In the genomic region with DNA sequence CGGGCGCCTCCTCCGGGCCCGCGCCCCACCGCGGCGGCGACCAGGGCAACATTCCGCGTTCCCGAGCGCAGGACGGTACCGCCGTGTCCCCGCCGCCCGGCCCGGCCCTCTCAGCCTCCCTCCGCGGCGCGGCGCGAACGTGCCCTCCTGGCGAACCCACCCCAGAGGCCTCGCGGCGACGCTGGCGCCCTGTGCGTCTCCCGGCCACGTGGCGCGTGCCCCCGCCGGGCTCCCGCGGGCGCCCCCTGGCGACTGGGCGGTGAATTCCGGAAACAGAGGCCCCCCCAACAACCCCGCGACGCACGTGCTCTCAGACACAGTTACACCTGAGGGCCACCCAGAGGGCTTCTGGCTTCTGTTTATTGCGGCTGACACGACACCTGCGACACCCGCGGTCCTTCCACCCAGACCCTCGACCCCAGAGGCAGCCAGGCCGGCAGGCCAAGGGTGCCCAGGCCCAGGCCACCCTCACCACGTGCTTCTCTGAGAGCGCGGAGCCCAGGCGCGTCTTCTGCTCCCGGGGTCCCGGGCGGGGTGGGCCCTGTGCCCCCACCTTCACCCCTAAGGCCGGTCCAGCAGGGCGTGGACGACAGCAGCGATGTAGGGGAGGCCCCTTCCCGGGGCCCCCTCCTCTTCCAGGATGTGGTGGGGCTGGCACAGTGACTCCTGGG, we compare ENCODE assay signal across 15 cellular contexts. TPM values are rescaled to one million over a fixed set of nuclear protein-coding genes. Genes with fewer than 3 reads are reported as not detected.
DNase-seq lines count a peak whose midpoint lies in the region; ATAC-seq, FAIRE-seq and TF ChIP-seq lines count a peak whose summit lies in the region.
"Had no signal": no experiment of that assay in that cellular context is flagged by ENCODE, and none has a peak within 500 bp of the region (broad histone marks: within the 10 kb centered on the region; RNA-seq: fewer than 3 reads in every experiment).

TSS of gene SAP25 (minus strand) at position 210 of the 671 bp plus-strand sequence. CDS start at position 52, 158 bp downstream.

- TF ChIP-seq EP300 in K562 (IDR thresholded peaks at IDR 0.05; ENCODE audit: low read length), result no peak

- peaks cover 7% of the 10 kb centered on the region for H3K9me1 ChIP-seq in K562 (ENCODE audit: control insufficient read depth, insufficient read depth, low read length)

- TF ChIP-seq RAD21 in K562 (CRISPR knock-in tag; conservative IDR thresholded peaks at IDR 0.05 in 1 of 2, IDR thresholded peaks at IDR 0.05 in 1 of 2), result no peak

- no peaks in the 10 kb centered on the region for H3K27me3 ChIP-seq in CD4-positive, alpha-beta T cell (ENCODE audit: control insufficient read depth, insufficient read depth, low read length)
- H3K27me3 ChIP-seq in H7 (ENCODE audit: control insufficient read depth, insufficient read depth, low read length) (peaks cover 5% of the 10 kb centered on the region), K562 (ENCODE audit: control insufficient read depth in 2 of 2, insufficient read depth in 2 of 2, low read length in 2 of 2) (no peaks in the 10 kb centered on the region)
- H3K27me3 ChIP-seq: SJCRH30 had no signal

- peaks cover 42% of the 10 kb centered on the region for H3K36me3 Mint-ChIP-seq in CD4-positive, alpha-beta T cell (ENCODE audit: low read depth)
- no peaks in the 10 kb centered on the region for H3K36me3 Mint-ChIP-seq in natural killer cell

- no peak for TF ChIP-seq POLR2A in K562 (conservative IDR thresholded peaks at IDR 0.05)

- no peak within 1 kb of the TSS for H3K4me3 Mint-ChIP-seq in CD4-positive, alpha-beta T cell
- H3K4me3 Mint-ChIP-seq in natural killer cell, result no peak within 1 kb of the TSS

- H3K27me3 Mint-ChIP-seq in CD4-positive, alpha-beta T cell, result no peaks in the 10 kb centered on the region
- no peaks in the 10 kb centered on the region for H3K27me3 Mint-ChIP-seq in natural killer cell (ENCODE audit: low read depth in 2 of 2)

- no peak for FAIRE-seq in K562 (lab: Jason Lieb, UNC)
- FAIRE-seq: D721Med had no signal

- H2AFZ ChIP-seq in K562 (ENCODE audit: low read depth, low read length), result no peak within 1 kb of the TSS
- no peak within 1 kb of the TSS for H2AFZ ChIP-seq in OCI-LY7 (ENCODE audit: low read length)

- H3K79me2 ChIP-seq in K562 (ENCODE audit: control insufficient read depth, insufficient read depth, low read length) (no peaks in the 10 kb centered on the region), OCI-LY7 (ENCODE audit: insufficient read depth, low read depth, low read length) (no peaks in the 10 kb centered on the region)

- no peaks in the 10 kb centered on the region for H3K9me2 ChIP-seq in OCI-LY7 (ENCODE audit: insufficient read depth, low read length)

- no peak within 1 kb of the TSS for H3K4me2 ChIP-seq in K562 (ENCODE audit: insufficient read depth, low read length)
- no peak within 1 kb of the TSS for H3K4me2 ChIP-seq in OCI-LY7 (ENCODE audit: low read length)

- no peaks in the 10 kb centered on the region for H3K9me3 ChIP-seq in CD4-positive, alpha-beta T cell (ENCODE audit: control insufficient read depth, low read length)
- no peaks in the 10 kb centered on the region for H3K9me3 ChIP-seq in K562 (replicated peaks; ENCODE audit: control insufficient read depth, insufficient read depth, low read depth, low read length)
- H3K9me3 ChIP-seq in OCI-LY7 (ENCODE audit: low read length), result no peaks in the 10 kb centered on the region
- H3K9me3 ChIP-seq: SJCRH30 had no signal

- H4K20me1 ChIP-seq in K562 (replicated peaks; ENCODE audit: control insufficient read depth, insufficient read depth, low read length), result no peaks in the 10 kb centered on the region
- H4K20me1 ChIP-seq in OCI-LY7 (ENCODE audit: insufficient read depth, low read length), result no peaks in the 10 kb centered on the region

- ATAC-seq in CD4-positive, alpha-beta T cell (ENCODE audit: poor library complexity), result no peak
- ATAC-seq in K562 (no peak), natural killer cell (no peak)
- ATAC-seq: esophagus mucosa had no signal

- 94% methylated on average over 30 of the region's 70 CpGs for WGBS in K562 (ENCODE audit: insufficient coverage, low coverage, missing lambda C conversion rate)

- peak within 1 kb of the TSS in 1 of 2 experiments; percentile 65; a peak in 1 of 4 replicates for H3K9ac ChIP-seq in K562 (ENCODE audit: insufficient read depth in 1 of 2, low read depth in 2 of 2, low read length in 2 of 2)

- H3K27ac Mint-ChIP-seq in CD4-positive, alpha-beta T cell, result no peak within 1 kb of the TSS
- peak within 1 kb of the TSS in 1 of 2 donors; percentile 14 for H3K27ac Mint-ChIP-seq in natural killer cell

- CTCF ChIA-PET in CD4-positive, alpha-beta T cell (lab: Charles Lee), result no interaction called here
- CTCF ChIA-PET in K562 (lab: Yijun Ruan, JAX; ENCODE audit: low intra/inter-chr PET ratio), result no interaction called here
- CTCF ChIA-PET in OCI-LY7 (lab: Charles Lee; ENCODE audit: unreplicated experiment), result no interaction called here

- H3K9me3 Mint-ChIP-seq in CD4-positive, alpha-beta T cell, result no peaks in the 10 kb centered on the region
- no peaks in the 10 kb centered on the region for H3K9me3 Mint-ChIP-seq in natural killer cell

- H3K27ac ChIP-seq in CD4-positive, alpha-beta T cell (ENCODE audit: low read depth, low read length), result no peak within 1 kb of the TSS
- H3K27ac ChIP-seq in K562 (ENCODE audit: extremely low read depth, low read depth, low read length) (no peak within 1 kb of the TSS), OCI-LY7 (ENCODE audit: low read depth, low read length, poor library complexity, severe bottlenecking) (no peak within 1 kb of the TSS)
- H3K27ac ChIP-seq: SJCRH30 had no signal

- peaks cover 2 to 87% of the 10 kb centered on the region in 2 experiments; a peak in 4 of 5 replicates for H3K4me1 ChIP-seq in K562 (replicated peaks in 1 of 2; ENCODE audit: control insufficient read depth in 2 of 2, insufficient read depth in 2 of 2, low read length in 2 of 2)
- peaks cover 32% of the 10 kb centered on the region for H3K4me1 ChIP-seq in OCI-LY7 (ENCODE audit: insufficient read depth, low read length, poor library complexity, severe bottlenecking)
- H3K4me1 ChIP-seq: SJCRH30 had no signal

- intact Hi-C loops in CD4-positive, alpha-beta T cell (cut with DNase I, micrococcal nuclease), result no loop called here
- intact Hi-C loops in K562 (cut with micrococcal nuclease), result no loop called here
- intact Hi-C loops in natural killer cell (cut with micrococcal nuclease), result no loop called here
- intact Hi-C loops in OCI-LY7 (cut with micrococcal nuclease; ENCODE audit: unreplicated experiment), result no loop called here

- H3K36me3 ChIP-seq in H7 (replicated peaks; ENCODE audit: control insufficient read depth, insufficient read depth, low read length) (peaks cover 5% of the 10 kb centered on the region), K562 (ENCODE audit: control insufficient read depth, insufficient read depth, low read length) (peaks cover 52% of the 10 kb centered on the region; the same call in 1 of the 3 replicates), OCI-LY7 (ENCODE audit: insufficient read depth, low read length) (peaks cover 46% of the 10 kb centered on the region)

- POLR2A ChIA-PET in CD4-positive, alpha-beta T cell (lab: Charles Lee), result interaction anchor here (4.6 kb wide), 1 partner anchor 11 kb away, joined by 70 read pairs; the partner anchor contains the start of genes FBXO24 and LRCH4
- POLR2A ChIA-PET in K562 (lab: Yijun Ruan, JAX), result interaction anchor here (0.6 to 1.7 kb wide), 2 partner anchors 12 to 96 kb away, joined by 3 to 14 read pairs; partner anchors contain the start of genes FBXO24 and LRCH4
- POLR2A ChIA-PET in OCI-LY7 (lab: Charles Lee), result interaction anchor here (0.6 kb wide), 1 partner anchor 132 kb away, joined by 3 read pairs; the partner anchor contains the start of gene POP7

- H3K4me1 Mint-ChIP-seq in CD4-positive, alpha-beta T cell (ENCODE audit: low read depth), result peaks cover 18% of the 10 kb centered on the region
- peaks cover 7 to 30% of the 10 kb centered on the region in 2 donors for H3K4me1 Mint-ChIP-seq in natural killer cell

- TSS peak; percentile 27 for BruUV-seq in K562 (replicated peaks; lab: Mats Ljungman, UMichigan)
- no TSS peak for BruUV-seq in OCI-LY7 (replicated peaks; lab: Mats Ljungman, UMichigan)

- no peak for TF ChIP-seq CTCF in CD4-positive, alpha-beta T cell (IDR thresholded peaks at IDR 0.05)
- TF ChIP-seq CTCF in K562 (IDR thresholded peaks at IDR 0.05 in 2 of 3, conservative IDR thresholded peaks at IDR 0.05 in 1 of 3; ENCODE audit: insufficient read depth in 2 of 3, low read depth in 1 of 3, low read length in 3 of 3) (no peak), natural killer cell (IDR thresholded peaks at IDR 0.05) (no peak), OCI-LY7 (conservative IDR thresholded peaks at IDR 0.05; ENCODE audit: low read length) (no peak)

- H3K4me3 ChIP-seq in H7 (ENCODE audit: insufficient read depth, low read depth, low read length), result no peak within 1 kb of the TSS
- H3K4me3 ChIP-seq in K562, result no peak within 1 kb of the TSS
- H3K4me3 ChIP-seq in OCI-LY7 (ENCODE audit: low read depth, low read length, poor library complexity, severe bottlenecking), result no peak within 1 kb of the TSS
- H3K4me3 ChIP-seq: SJCRH30 had no signal

- in situ Hi-C loops in K562 (cut with MboI), result loop anchor here (25.0 kb wide), 1 partner anchor 112 kb away; the partner anchor contains the start of gene SPACDR

- no peak for DNase-seq in CD4-positive, alpha-beta T cell
- DNase-seq in H7 (peak; percentile 92), K562 (ENCODE audit: extremely low read depth in 1 of 4, low spot score in 3 of 4) (no peak), natural killer cell (no peak), OCI-LY7 (ENCODE audit: low spot score) (no peak), cerebellum (ENCODE audit: low spot score) (no peak), HCEC 1CT (no peak)
- DNase-seq: Kasumi-1, NCI-H2029 treated with DMSO at 0.1 percent for 48 hours, NCI-H82, SJCRH30 had no signal

RNA-seq across cellular contexts. Expression of gene SAP25, which starts in this region (rescaled TPM):
- total RNA-seq in CD4-positive, alpha-beta T cell, result 10 to 100 TPM; 52.0 to 53.4 TPM
- 1.3 and 2.4 TPM in 2 replicates for total RNA-seq in H7 (2014; rRNA removed; shearing (Covaris generic))
- 7.1 and 11.6 TPM in 2 replicates for total RNA-seq in K562 (2011; cell fraction: chromatin; rRNA removed; ENCODE audit: low replicate concordance)
- 13.0 and 18.8 TPM in 2 replicates for total RNA-seq in K562 (2011; cell fraction: nucleolus; rRNA removed)
- total RNA-seq in K562 (2011; cell fraction: nucleoplasm; rRNA removed), result 5.2 and 5.7 TPM in 2 replicates
- 1.3 and 1.8 TPM in 2 replicates for total RNA-seq in K562 (2014; rRNA removed)
- total RNA-seq in K562 (2014; rRNA removed; fragmentation: Illumina TruSeq; extraction: Trizol), result 0.48 TPM in 1 of 2 replicates, not detected in the other
- total RNA-seq in K562 (2015; rRNA removed; fragmentation: Illumina TruSeq; extraction: Trizol), result 1.1 TPM in 2 replicates
- total RNA-seq in K562 (2021), result 3.2 and 5.3 TPM in 2 replicates
- polyA plus RNA-seq in K562 (2011; rRNA removed), result 0.42 and 2.1 TPM in 2 replicates
- 0.96 and 3.5 TPM in 2 replicates for polyA plus RNA-seq in K562 (2011; cell fraction: cytosol; rRNA removed)
- polyA plus RNA-seq in K562 (2011; cell fraction: nucleus; rRNA removed), result 11.2 and 27.2 TPM in 2 replicates
- 4.8 and 12.8 TPM in 2 replicates for polyA plus RNA-seq in K562 (2012)
- polyA plus RNA-seq in K562 (2014; fragmentation: Illumina TruSeq; extraction: Trizol), result 0.48 and 2.8 TPM in 2 replicates
- under 1 TPM; 0.13 to 0.14 TPM for polyA plus RNA-seq in K562 (2014; fragmentation: Nextera tagmentation; extraction: Ambion mirVana)
- 4.2 and 8.1 TPM in 2 replicates for polyA plus RNA-seq in K562 (2014; rRNA removed)
- not detected in 2 replicates for polyA minus RNA-seq in K562 (2011; rRNA and poly(A)+ RNA removed)
- polyA minus RNA-seq in K562 (2011; cell fraction: cytosol; rRNA and poly(A)+ RNA removed), result not detected in 2 replicates
- polyA minus RNA-seq in K562 (2011; cell fraction: nucleus; rRNA and poly(A)+ RNA removed), result 2.0 and 3.4 TPM in 2 replicates
- total RNA-seq in natural killer cell, result 10 to 100 TPM; 25.9 to 46.4 (median 32.5) TPM
- total RNA-seq in OCI-LY7 (2014; rRNA removed; shearing (Covaris generic)), result 1.2 and 1.5 TPM in 2 replicates
- total RNA-seq in OCI-LY7 (2022), result 12.7 and 14.0 TPM in 2 replicates
- total RNA-seq in cerebellum, result not detected
- total RNA-seq: lung microvascular endothelial cell, skeletal muscle tissue had no signal
